Comparison of ENCODE assay signal across 8 cellular contexts in the genomic region with DNA sequence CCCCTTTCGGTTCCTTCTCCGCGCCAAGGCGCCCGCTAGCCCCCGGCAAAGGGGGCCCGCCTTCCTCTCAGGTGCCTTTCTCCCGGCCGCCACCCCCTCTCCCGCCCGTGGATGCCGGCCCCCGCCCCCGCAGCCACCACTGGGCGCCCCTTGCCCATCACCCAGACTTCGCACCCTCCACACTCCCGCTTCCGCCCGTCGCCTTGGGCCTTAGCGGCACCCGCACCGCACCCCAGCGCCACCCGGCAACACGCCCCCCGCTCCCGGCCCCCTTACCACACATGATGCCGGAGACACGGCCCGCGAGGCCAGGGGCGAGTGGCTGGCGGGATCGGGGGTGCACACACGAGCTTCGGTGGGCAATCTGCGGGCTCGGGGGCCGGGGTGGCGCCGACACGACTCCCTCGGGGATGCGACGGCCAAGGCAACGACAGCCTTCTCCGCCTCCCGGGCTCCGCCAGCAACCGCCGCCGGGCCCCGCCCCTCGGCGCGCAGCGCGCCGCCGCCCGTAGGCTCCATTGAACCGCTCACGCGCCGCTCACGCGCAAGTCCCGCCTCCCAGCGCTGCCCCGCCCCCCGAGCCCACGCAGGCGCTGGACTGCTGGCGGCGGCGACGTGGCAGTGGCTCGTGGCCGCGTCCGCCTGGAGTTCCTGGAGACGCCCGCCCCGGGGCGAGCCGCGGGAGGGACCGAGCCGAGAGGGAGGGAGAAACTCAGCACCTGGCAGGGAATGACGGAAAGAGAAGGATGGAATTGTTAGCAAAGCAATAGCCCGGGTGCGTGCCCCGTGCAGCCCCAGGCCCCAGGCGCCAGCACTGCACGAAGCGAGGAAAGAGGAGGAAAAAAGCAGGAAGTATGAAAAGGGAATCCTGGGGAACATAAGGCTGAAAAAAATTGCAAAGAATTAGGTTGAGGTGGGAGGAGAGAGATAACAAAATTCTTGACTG. TPM values are rescaled to one million over a fixed set of nuclear protein-coding genes. Genes with fewer than 3 reads are reported as not detected.
DNase-seq lines count a peak whose midpoint lies in the region; ATAC-seq, FAIRE-seq and TF ChIP-seq lines count a peak whose summit lies in the region.

Gene GFPT1 (minus strand): TSS at position 439 of the 946 bp plus-strand sequence. CDS start 156 bp downstream, at position 283.

- FAIRE-seq in HepG2 (lab: Jason Lieb, UNC): no peak

- no peaks in the 10 kb centered on the region for H3K9me3 ChIP-seq in BLaER1 treated with 17β-estradiol and CSF1 and Interleukin-3, amounts not matched to agents 10 nM and 100 nM (replicated peaks in 1 of 11)
- no peaks in the 10 kb centered on the region for H3K9me3 ChIP-seq in HepG2 (ENCODE audit: low read length)

- POLR2A ChIA-PET in HepG2 (lab: Yijun Ruan, JAX): interaction anchor here (0.6 to 2.1 kb wide), 5 partner anchors 11 to 170 kb away, joined by 4 to 20 read pairs (median 4); partner anchors contain the start of gene NFU1

- peak; percentile 19 for TF ChIP-seq CTCF in HepG2 (CRISPR knock-in tag; IDR thresholded peaks at IDR 0.05)

- peaks cover 0 to 36% (median 8%) of the 10 kb centered on the region in 11 experiments; a peak in 10 of 22 replicates for H4K20me1 ChIP-seq in BLaER1 treated with 17β-estradiol and CSF1 and Interleukin-3, amounts not matched to agents 10 nM and 100 nM
- peaks cover 18% of the 10 kb centered on the region for H4K20me1 ChIP-seq in HepG2 (ENCODE audit: insufficient read depth, low read length)

- DNase-seq in NCI-H748 (lab: John Stamatoyannopoulos, UW; ENCODE audit: unreplicated experiment) (peak; percentile 91), dedifferentiated amniotic fluid mesenchymal stem cell (ENCODE audit: extremely low spot score) (peak; percentile 88), HepG2 (ENCODE audit: low spot score) (peak; percentile 90)
- peak; percentile 83 to 84 for DNase-seq in activated CD4-positive, alpha-beta T cell treated with anti-CD3 and anti-CD28 coated beads, Interleukin-2, amount 50 U/mL, for 24 hours (ENCODE audit: low read depth in 1 of 2, low spot score in 1 of 2)
- peak; percentile 89 to 94 for DNase-seq in stimulated activated CD4-positive, alpha-beta T cell treated with anti-CD3 and anti-CD28 coated beads, Interleukin-2, amount 100 ng/mL, for 48 hours

- peak within 1 kb of the TSS; percentile 75 to 89 (median 80) for H3K4me3 ChIP-seq in BLaER1 treated with 17β-estradiol and CSF1 and Interleukin-3, amounts not matched to agents 10 nM and 100 nM
- H3K4me3 ChIP-seq in HepG2 (replicated peaks in 1 of 3; ENCODE audit: insufficient read depth in 1 of 3, low read depth in 2 of 3, low read length in 3 of 3): peak within 1 kb of the TSS; percentile 79 to 99 (median 93)

- intact Hi-C loops in HepG2 (cut with micrococcal nuclease; ENCODE audit: unreplicated experiment): loop anchor here (2.0 to 10.0 kb wide), 2 partner anchors 50 to 212 kb away; partner anchors contain the start of gene NFU1

- TF ChIP-seq POLR2A in HepG2 (IDR thresholded peaks at IDR 0.05; ENCODE audit: insufficient read depth in 1 of 2, low read depth in 2 of 2, low read length in 2 of 2): peak; percentile 84 to 98

- H3K4me2 ChIP-seq in BLaER1 treated with 17β-estradiol and CSF1 and Interleukin-3, amounts not matched to agents 10 nM and 100 nM: peak within 1 kb of the TSS; percentile 85 to 94 (median 91)
- peak within 1 kb of the TSS; percentile 94 for H3K4me2 ChIP-seq in HepG2 (ENCODE audit: low read depth, low read length)

- H3K9ac ChIP-seq in BLaER1 treated with 17β-estradiol and CSF1 and Interleukin-3, amounts not matched to agents 10 nM and 100 nM: peak within 1 kb of the TSS; percentile 77 to 88 (median 85)
- peak within 1 kb of the TSS; percentile 88 for H3K9ac ChIP-seq in HepG2 (ENCODE audit: insufficient read depth, low read depth, low read length)

- ATAC-seq in GM19372 (IDR thresholded peaks at IDR 0.05; ENCODE audit: low read depth, unreplicated experiment) (peak; percentile 84), HG03521 (IDR thresholded peaks at IDR 0.05; ENCODE audit: unreplicated experiment) (peak; percentile 92), HepG2 (peak; percentile 93)

- peaks cover 39 to 63% (median 46%) of the 10 kb centered on the region in 10 experiments for H3K4me1 ChIP-seq in BLaER1 treated with 17β-estradiol and CSF1 and Interleukin-3, amounts not matched to agents 10 nM and 100 nM
- H3K4me1 ChIP-seq in HepG2 (ENCODE audit: insufficient read depth, low read length): peaks cover 54% of the 10 kb centered on the region

- TF ChIP-seq RAD21 in HepG2 (CRISPR knock-in tag; IDR thresholded peaks at IDR 0.05): peak; percentile 68

- peak within 1 kb of the TSS; percentile 66 to 85 (median 80) for H3K27ac ChIP-seq in BLaER1 treated with 17β-estradiol and CSF1 and Interleukin-3, amounts not matched to agents 10 nM and 100 nM
- H3K27ac ChIP-seq in HepG2 (ENCODE audit: extremely low read length, insufficient read depth, low read length): peak within 1 kb of the TSS; percentile 80

- no peaks in the 10 kb centered on the region for H3K27me3 ChIP-seq in BLaER1 treated with 17β-estradiol and CSF1 and Interleukin-3, amounts not matched to agents 10 nM and 100 nM
- H3K27me3 ChIP-seq in HepG2 (ENCODE audit: control insufficient read depth in 1 of 2, insufficient read depth in 2 of 2, low read length in 2 of 2): no peaks in the 10 kb centered on the region; a peak in 1 of 5 replicates

- BruUV-seq in HepG2 (replicated peaks; lab: Mats Ljungman, UMichigan): no TSS peak

- TF ChIP-seq EP300 in HepG2 (IDR thresholded peaks at IDR 0.05; ENCODE audit: low read depth in 2 of 2, low read length in 2 of 2): peak in 1 of 2 experiments; percentile 59; a peak in 1 of 4 replicates
- no peak; the same call in none of the 2 replicates for TF ChIP-seq EP300 in HepG2 (CRISPR knock-in tag; IDR thresholded peaks at IDR 0.05; ENCODE audit: borderline replicate concordance)

- CTCF ChIA-PET in HepG2 (lab: Yijun Ruan, JAX; ENCODE audit: low intra/inter-chr PET ratio, low total read pairs): no interaction called here

- WGBS in HepG2 (ENCODE audit: low lambda C conversion rate): under 1% methylated on average over 67 of the region's 97 CpGs

- in situ Hi-C loops in HepG2 (cut with HindIII; ENCODE audit: extremely low pct_ligation_motif_present, low pct_unique_long_range_greater_than_20kb): no loop called here

- peaks cover 0 to 11% (median 0%) of the 10 kb centered on the region in 11 experiments; a peak in 7 of 22 replicates for H3K36me3 ChIP-seq in BLaER1 treated with 17β-estradiol and CSF1 and Interleukin-3, amounts not matched to agents 10 nM and 100 nM
- peaks cover 0 to 9% of the 10 kb centered on the region in 2 experiments; a peak in 3 of 5 replicates for H3K36me3 ChIP-seq in HepG2 (replicated peaks in 1 of 2; ENCODE audit: control insufficient read depth in 1 of 2, insufficient read depth in 2 of 2, low read length in 2 of 2)

- peak within 1 kb of the TSS; percentile 3 for H2AFZ ChIP-seq in HepG2 (ENCODE audit: low read length)

- peaks cover 51% of the 10 kb centered on the region for H3K79me2 ChIP-seq in HepG2 (ENCODE audit: insufficient read depth, low read length)

TF ChIP-seq in HepG2, 621 proteins besides CTCF, POLR2A, EP300 and RAD21 (continues in another document):
- TF ChIP-seq KLF12 (CRISPR knock-in tag; IDR thresholded peaks at IDR 0.05; ENCODE audit: borderline replicate concordance): peak; percentile 76; the same call in 1 of the 2 replicates
- 0 out of 2 replicates have a peak, but pooled peaks have one; percentile 77 for TF ChIP-seq FLYWCH1 (CRISPR knock-in tag; IDR thresholded peaks at IDR 0.05)
- TF ChIP-seq HDAC2 (CRISPR knock-in tag; IDR thresholded peaks at IDR 0.05): peak; percentile 49; the same call in 1 of the 2 replicates
- no peak for TF ChIP-seq PCBP1 (IDR thresholded peaks at IDR 0.05; ENCODE audit: borderline replicate concordance, low read depth, low read length)
- TF ChIP-seq SKI (IDR thresholded peaks at IDR 0.05; ENCODE audit: partially characterized antibody): peak; percentile 79
- TF ChIP-seq POLR2AphosphoS2 (IDR thresholded peaks at IDR 0.05; ENCODE audit: low read depth, low read length): no peak; the same call in 1 of the 2 replicates
- 0 out of 2 replicates have a peak, but pooled peaks have one; percentile 51 for TF ChIP-seq LBX2 (CRISPR knock-in tag; IDR thresholded peaks at IDR 0.05; ENCODE audit: borderline replicate concordance)
- no peak for TF ChIP-seq PRPF4 (IDR thresholded peaks at IDR 0.05; ENCODE audit: low read depth, low read length, poor library complexity, severe bottlenecking)
- peak; percentile 65; the same call in 1 of the 2 replicates for TF ChIP-seq ELF1 (CRISPR knock-in tag; IDR thresholded peaks at IDR 0.05)

RNA-seq across cellular contexts. Expression of gene GFPT1, which starts in this region (rescaled TPM):
- 84.9 and 129 TPM in 2 replicates for total RNA-seq in HepG2 (2016; rRNA removed; fragmentation: Illumina TruSeq; extraction: Trizol)
- 43.7 and 46.8 TPM in 2 replicates for total RNA-seq in HepG2 (2016; cell fraction: cytosol; rRNA removed; fragmentation: Illumina TruSeq; extraction: Trizol; ENCODE audit: low read depth)
- total RNA-seq in HepG2 (2016; cell fraction: insoluble cytoplasmic fraction; rRNA removed; fragmentation: Illumina TruSeq; extraction: Trizol): 85.1 and 124 TPM in 2 replicates
- 30.0 and 36.5 TPM in 2 replicates for total RNA-seq in HepG2 (2016; cell fraction: membrane; rRNA removed; fragmentation: Illumina TruSeq; extraction: Trizol)
- total RNA-seq in HepG2 (2016; cell fraction: nucleus; rRNA removed; fragmentation: Illumina TruSeq; extraction: Trizol): 48.9 and 54.4 TPM in 2 replicates
- polyA plus RNA-seq in HepG2 (2011; rRNA removed): 19.7 and 24.0 TPM in 2 replicates
- 13.6 and 21.7 TPM in 2 replicates for polyA plus RNA-seq in HepG2 (2011; cell fraction: cytosol; rRNA removed)
- polyA plus RNA-seq in HepG2 (2011; cell fraction: nucleus; rRNA removed): 9.3 and 13.1 TPM in 2 replicates
- polyA plus RNA-seq in HepG2 (2012): 40.9 and 53.4 TPM in 2 replicates
- polyA plus RNA-seq in HepG2 (2016; cell fraction: cytosol; fragmentation: Illumina TruSeq; extraction: Trizol; ENCODE audit: low read depth): 1.7 and 2.0 TPM in 2 replicates
- 60.5 and 62.2 TPM in 2 replicates for polyA plus RNA-seq in HepG2 (2016; cell fraction: insoluble cytoplasmic fraction; fragmentation: Illumina TruSeq; extraction: Trizol; ENCODE audit: low read depth)
- 5.2 and 6.2 TPM in 2 replicates for polyA plus RNA-seq in HepG2 (2016; cell fraction: membrane; fragmentation: Illumina TruSeq; extraction: Trizol; ENCODE audit: low read depth)
- 40.7 and 46.5 TPM in 2 replicates for polyA plus RNA-seq in HepG2 (2016; cell fraction: nucleus; fragmentation: Illumina TruSeq; extraction: Trizol; ENCODE audit: insufficient read depth, low read depth)
- polyA minus RNA-seq in HepG2 (2011; rRNA and poly(A)+ RNA removed; ENCODE audit: low replicate concordance): 9.1 and 29.8 TPM in 2 replicates
- 58.1 and 58.4 TPM in 2 replicates for polyA minus RNA-seq in HepG2 (2011; cell fraction: cytosol; rRNA and poly(A)+ RNA removed)
- polyA minus RNA-seq in HepG2 (2011; cell fraction: nucleus; rRNA and poly(A)+ RNA removed): 47.1 and 54.0 TPM in 2 replicates

Comparison
In these comparisons a context has a peak if more than half of its experiments do, and no peak if none do; other contexts are left out.
1. Peak in every context shown above with its lines: DNase-seq, ATAC-seq, H3K4me3 ChIP-seq and H3K27ac ChIP-seq.